Comparison of ENCODE assay signal across 1 cellular context in the genomic region with DNA sequence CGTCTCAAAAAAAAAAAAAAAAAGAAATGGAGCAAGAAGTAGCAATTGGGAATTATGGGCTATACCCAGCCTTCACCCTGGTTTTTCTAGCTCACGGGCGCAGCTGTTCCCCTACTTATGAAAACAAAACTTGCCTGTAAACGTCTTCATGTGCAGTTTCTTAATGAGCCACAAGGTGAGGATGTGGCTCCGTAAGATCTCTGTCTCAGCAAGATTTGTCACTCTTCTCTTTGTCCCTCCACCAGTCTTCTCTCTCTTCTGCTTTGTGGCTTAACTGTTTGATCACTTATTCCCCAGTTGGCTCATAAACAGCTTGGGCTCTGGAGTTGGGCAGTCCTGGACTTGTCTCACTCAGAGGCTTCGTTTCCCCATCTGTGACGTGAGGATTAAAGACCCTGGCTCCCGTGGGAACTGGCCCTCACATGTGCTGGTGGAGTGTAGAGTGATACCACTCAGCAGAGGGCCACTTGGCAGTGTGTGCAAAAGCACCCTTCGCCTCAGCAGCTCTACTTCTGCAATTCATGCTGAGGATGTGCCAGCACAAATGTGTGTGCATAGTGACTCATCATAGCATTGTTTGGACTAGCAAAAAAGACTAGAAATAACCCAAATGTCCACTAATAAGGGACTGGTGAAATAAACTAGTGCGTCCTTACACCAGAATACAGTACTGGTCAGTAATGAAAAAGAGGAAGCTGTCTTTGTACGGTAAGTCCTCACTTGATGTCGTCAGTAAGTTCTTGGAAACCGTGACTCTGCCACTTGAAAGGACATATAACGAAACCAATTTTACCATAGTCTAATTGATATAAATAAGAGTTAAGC.
TF ChIP-seq lines count a peak whose summit lies in the region.

No MANE protein-coding gene starts in this region.

TF ChIP-seq in K562, 482 proteins besides CTCF, POLR2A, EP300 and RAD21 (continued from another document and continues in another):
- TF ChIP-seq, protein P1, sequence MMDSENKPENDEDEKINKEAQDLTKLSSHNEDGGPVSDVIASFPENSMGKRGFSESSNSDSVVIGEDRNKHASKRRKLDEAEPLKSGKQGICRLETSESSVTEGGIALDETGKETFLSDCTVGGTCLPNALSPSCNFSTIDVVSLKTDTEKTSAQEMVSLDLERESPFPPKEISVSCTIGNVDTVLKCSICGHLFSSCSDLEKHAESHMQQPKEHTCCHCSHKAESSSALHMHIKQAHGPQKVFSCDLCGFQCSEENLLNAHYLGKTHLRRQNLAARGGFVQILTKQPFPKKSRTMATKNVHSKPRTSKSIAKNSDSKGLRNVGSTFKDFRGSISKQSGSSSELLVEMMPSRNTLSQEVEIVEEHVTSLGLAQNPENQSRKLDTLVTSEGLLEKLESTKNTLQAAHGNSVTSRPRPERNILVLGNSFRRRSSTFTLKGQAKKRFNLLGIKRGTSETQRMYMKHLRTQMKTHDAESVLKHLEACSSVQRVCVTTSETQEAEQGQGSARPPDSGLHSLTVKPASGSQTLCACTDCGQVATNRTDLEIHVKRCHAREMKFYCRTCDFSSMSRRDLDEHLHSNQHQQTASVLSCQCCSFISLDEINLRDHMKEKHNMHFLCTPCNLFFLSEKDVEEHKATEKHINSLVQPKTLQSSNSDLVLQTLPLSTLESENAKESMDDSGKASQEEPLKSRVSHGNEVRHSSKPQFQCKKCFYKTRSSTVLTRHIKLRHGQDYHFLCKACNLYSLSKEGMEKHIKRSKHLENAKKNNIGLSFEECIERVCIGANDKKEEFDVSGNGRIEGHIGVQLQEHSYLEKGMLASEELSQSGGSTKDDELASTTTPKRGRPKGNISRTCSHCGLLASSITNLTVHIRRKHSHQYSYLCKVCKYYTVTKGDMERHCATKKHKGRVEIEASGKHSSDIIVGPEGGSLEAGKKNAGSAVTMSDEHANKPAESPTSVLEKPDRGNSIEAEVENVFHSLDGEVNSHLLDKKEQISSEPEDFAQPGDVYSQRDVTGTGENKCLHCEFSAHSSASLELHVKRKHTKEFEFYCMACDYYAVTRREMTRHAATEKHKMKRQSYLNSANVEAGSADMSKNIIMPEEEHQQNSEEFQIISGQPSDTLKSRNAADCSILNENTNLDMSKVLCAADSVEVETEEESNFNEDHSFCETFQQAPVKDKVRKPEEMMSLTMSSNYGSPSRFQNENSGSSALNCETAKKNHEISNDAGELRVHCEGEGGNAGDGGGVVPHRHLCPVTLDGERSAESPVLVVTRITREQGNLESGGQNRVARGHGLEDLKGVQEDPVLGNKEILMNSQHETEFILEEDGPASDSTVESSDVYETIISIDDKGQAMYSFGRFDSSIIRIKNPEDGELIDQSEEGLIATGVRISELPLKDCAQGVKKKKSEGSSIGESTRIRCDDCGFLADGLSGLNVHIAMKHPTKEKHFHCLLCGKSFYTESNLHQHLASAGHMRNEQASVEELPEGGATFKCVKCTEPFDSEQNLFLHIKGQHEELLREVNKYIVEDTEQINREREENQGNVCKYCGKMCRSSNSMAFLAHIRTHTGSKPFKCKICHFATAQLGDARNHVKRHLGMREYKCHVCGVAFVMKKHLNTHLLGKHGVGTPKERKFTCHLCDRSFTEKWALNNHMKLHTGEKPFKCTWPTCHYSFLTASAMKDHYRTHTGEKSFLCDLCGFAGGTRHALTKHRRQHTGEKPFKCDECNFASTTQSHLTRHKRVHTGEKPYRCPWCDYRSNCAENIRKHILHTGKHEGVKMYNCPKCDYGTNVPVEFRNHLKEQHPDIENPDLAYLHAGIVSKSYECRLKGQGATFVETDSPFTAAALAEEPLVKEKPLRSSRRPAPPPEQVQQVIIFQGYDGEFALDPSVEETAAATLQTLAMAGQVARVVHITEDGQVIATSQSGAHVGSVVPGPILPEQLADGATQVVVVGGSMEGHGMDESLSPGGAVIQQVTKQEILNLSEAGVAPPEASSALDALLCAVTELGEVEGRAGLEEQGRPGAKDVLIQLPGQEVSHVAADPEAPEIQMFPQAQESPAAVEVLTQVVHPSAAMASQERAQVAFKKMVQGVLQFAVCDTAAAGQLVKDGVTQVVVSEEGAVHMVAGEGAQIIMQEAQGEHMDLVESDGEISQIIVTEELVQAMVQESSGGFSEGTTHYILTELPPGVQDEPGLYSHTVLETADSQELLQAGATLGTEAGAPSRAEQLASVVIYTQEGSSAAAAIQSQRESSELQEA (IDR thresholded peaks at IDR 0.05; ENCODE audit: low read depth) = no peak
- TF ChIP-seq TBL1XR1 (IDR thresholded peaks at IDR 0.05; ENCODE audit: low read length in 2 of 2) = no peak
- no peak for TF ChIP-seq TCF7 (IDR thresholded peaks at IDR 0.05; ENCODE audit: borderline replicate concordance)
- TF ChIP-seq RB1 (IDR thresholded peaks at IDR 0.05; ENCODE audit: low read depth) = no peak
- TF ChIP-seq, protein P2, sequence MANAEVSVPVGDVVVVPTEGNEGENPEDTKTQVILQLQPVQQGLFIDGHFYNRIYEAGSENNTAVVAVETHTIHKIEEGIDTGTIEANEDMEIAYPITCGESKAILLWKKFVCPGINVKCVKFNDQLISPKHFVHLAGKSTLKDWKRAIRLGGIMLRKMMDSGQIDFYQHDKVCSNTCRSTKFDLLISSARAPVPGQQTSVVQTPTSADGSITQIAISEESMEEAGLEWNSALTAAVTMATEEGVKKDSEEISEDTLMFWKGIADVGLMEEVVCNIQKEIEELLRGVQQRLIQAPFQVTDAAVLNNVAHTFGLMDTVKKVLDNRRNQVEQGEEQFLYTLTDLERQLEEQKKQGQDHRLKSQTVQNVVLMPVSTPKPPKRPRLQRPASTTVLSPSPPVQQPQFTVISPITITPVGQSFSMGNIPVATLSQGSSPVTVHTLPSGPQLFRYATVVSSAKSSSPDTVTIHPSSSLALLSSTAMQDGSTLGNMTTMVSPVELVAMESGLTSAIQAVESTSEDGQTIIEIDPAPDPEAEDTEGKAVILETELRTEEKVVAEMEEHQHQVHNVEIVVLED (CRISPR knock-in tag; IDR thresholded peaks at IDR 0.05) = no peak
- TF ChIP-seq HDAC2 (IDR thresholded peaks at IDR 0.05) = no peak; the same call in 1 of the 2 replicates
- TF ChIP-seq, protein P3, sequence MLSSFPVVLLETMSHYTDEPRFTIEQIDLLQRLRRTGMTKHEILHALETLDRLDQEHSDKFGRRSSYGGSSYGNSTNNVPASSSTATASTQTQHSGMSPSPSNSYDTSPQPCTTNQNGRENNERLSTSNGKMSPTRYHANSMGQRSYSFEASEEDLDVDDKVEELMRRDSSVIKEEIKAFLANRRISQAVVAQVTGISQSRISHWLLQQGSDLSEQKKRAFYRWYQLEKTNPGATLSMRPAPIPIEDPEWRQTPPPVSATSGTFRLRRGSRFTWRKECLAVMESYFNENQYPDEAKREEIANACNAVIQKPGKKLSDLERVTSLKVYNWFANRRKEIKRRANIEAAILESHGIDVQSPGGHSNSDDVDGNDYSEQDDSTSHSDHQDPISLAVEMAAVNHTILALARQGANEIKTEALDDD (IDR thresholded peaks at IDR 0.05) = peak; percentile 99
- TF ChIP-seq ZFP36 (IDR thresholded peaks at IDR 0.05; ENCODE audit: low read depth, low read length, partially characterized antibody) = no peak
- TF ChIP-seq, protein P4, sequence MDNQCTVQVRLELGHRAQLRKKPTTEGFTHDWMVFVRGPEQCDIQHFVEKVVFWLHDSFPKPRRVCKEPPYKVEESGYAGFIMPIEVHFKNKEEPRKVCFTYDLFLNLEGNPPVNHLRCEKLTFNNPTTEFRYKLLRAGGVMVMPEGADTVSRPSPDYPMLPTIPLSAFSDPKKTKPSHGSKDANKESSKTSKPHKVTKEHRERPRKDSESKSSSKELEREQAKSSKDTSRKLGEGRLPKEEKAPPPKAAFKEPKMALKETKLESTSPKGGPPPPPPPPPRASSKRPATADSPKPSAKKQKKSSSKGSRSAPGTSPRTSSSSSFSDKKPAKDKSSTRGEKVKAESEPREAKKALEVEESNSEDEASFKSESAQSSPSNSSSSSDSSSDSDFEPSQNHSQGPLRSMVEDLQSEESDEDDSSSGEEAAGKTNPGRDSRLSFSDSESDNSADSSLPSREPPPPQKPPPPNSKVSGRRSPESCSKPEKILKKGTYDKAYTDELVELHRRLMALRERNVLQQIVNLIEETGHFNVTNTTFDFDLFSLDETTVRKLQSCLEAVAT (IDR thresholded peaks at IDR 0.05) = no peak
- TF ChIP-seq, protein P5, sequence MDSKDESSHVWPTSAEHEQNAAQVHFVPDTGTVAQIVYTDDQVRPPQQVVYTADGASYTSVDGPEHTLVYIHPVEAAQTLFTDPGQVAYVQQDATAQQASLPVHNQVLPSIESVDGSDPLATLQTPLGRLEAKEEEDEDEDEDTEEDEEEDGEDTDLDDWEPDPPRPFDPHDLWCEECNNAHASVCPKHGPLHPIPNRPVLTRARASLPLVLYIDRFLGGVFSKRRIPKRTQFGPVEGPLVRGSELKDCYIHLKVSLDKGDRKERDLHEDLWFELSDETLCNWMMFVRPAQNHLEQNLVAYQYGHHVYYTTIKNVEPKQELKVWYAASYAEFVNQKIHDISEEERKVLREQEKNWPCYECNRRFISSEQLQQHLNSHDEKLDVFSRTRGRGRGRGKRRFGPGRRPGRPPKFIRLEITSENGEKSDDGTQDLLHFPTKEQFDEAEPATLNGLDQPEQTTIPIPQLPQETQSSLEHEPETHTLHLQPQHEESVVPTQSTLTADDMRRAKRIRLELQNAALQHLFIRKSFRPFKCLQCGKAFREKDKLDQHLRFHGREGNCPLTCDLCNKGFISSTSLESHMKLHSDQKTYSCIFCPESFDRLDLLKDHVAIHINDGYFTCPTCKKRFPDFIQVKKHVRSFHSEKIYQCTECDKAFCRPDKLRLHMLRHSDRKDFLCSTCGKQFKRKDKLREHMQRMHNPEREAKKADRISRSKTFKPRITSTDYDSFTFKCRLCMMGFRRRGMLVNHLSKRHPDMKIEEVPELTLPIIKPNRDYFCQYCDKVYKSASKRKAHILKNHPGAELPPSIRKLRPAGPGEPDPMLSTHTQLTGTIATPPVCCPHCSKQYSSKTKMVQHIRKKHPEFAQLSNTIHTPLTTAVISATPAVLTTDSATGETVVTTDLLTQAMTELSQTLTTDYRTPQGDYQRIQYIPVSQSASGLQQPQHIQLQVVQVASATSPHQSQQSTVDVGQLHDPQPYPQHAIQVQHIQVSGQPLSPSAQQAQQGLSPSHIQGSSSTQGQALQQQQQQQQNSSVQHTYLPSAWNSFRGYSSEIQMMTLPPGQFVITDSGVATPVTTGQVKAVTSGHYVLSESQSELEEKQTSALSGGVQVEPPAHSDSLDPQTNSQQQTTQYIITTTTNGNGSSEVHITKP (IDR thresholded peaks at IDR 0.05; ENCODE audit: partially characterized antibody) = peak; percentile 7
- peak; percentile 24 to 42; a peak in 2 of 4 replicates for TF ChIP-seq NRF1 (conservative IDR thresholded peaks at IDR 0.05 in 1 of 2, IDR thresholded peaks at IDR 0.05 in 1 of 2)
- TF ChIP-seq, protein P6, sequence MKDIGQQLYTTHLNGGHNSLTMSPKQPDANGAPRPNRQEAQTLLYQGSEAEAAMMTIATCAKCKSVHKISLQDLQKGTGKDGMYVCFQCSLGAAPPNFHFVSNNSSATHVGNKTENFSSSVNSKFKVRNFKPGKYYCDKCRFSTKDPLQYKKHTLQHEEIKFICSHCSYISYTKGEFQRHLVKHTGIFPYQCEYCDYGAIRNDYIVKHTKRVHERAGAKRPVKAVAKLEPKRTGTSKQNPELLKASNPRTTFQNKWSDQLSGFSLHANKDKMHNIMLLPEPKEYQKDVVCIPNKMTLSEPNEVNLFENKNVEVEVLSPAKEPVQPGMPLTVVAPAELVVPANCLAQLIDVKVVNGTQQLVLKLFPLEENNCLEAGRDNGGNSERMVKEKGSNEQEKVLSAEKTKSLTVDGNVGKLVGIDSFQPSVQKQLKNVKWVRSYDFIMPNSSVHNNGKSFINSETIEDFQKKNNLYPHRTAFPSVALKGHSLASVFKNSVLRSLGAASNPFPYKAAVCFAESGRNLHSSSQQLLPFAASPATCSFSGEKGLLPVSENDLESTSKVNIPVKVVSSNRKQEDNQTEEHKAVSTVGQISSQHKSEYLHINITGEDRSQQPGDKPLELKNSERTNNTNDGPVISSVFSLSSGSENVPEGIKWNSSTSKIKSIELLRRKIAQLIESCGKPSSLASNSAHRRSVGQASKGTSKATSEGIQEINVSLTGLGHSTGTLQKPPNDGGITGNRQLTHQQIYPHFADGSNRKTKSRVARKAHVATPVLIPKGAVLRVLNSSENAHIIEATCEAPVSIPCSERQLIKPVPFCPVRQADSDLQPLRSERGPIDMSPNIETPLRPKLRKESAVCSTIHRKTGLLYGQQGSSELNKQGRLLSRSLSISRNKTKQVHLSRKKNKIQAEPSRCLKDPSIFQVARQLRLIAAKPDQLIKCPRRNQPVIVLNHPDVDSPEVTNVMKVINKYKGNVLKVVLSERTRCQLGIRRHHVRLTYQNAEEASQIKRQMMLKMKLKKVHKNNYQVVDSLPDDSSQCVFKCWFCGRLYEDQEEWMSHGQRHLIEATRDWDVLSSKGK (CRISPR knock-in tag; IDR thresholded peaks at IDR 0.05) = no peak
- no peak for TF ChIP-seq MCM2 (IDR thresholded peaks at IDR 0.05; ENCODE audit: low read depth)
- peak; percentile 86 for TF ChIP-seq BACH1 (tag; IDR thresholded peaks at IDR 0.05)
- no peak for TF ChIP-seq HNRNPL (IDR thresholded peaks at IDR 0.05; ENCODE audit: low read depth, low read length)
- no peak for TF ChIP-seq XRCC5 (IDR thresholded peaks at IDR 0.05; ENCODE audit: low read depth, low read length)
- no peak for TF ChIP-seq NFXL1 (CRISPR knock-in tag; IDR thresholded peaks at IDR 0.05)
- no peak for TF ChIP-seq CBFB (CRISPR knock-in tag; IDR thresholded peaks at IDR 0.05)
- TF ChIP-seq, protein P7, sequence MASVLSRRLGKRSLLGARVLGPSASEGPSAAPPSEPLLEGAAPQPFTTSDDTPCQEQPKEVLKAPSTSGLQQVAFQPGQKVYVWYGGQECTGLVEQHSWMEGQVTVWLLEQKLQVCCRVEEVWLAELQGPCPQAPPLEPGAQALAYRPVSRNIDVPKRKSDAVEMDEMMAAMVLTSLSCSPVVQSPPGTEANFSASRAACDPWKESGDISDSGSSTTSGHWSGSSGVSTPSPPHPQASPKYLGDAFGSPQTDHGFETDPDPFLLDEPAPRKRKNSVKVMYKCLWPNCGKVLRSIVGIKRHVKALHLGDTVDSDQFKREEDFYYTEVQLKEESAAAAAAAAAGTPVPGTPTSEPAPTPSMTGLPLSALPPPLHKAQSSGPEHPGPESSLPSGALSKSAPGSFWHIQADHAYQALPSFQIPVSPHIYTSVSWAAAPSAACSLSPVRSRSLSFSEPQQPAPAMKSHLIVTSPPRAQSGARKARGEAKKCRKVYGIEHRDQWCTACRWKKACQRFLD (CRISPR knock-in tag; IDR thresholded peaks at IDR 0.05) = peak; percentile 44; the same call in 1 of the 2 replicates
- peak; percentile 64 for TF ChIP-seq KDM5B (IDR thresholded peaks at IDR 0.05; ENCODE audit: insufficient replicate concordance, low read depth, low read length)
- no peak for TF ChIP-seq HIVEP1 (CRISPR knock-in tag; IDR thresholded peaks at IDR 0.05)
- TF ChIP-seq SETDB1 (IDR thresholded peaks at IDR 0.05; ENCODE audit: low read length) = no peak
- TF ChIP-seq RCOR1 (IDR thresholded peaks at IDR 0.05; ENCODE audit: borderline replicate concordance in 1 of 2, low read depth in 2 of 2, low read length in 2 of 2) = no peak
- TF ChIP-seq HDAC8 (tag; IDR thresholded peaks at IDR 0.05) = no peak
- TF ChIP-seq ZNF76 (CRISPR knock-in tag; IDR thresholded peaks at IDR 0.05; ENCODE audit: borderline replicate concordance) = no peak
- TF ChIP-seq BRF1 (IDR thresholded peaks at IDR 0.05; ENCODE audit: borderline replicate concordance, extremely low read depth, insufficient read length) = no peak
- no peak for TF ChIP-seq RFX7 (CRISPR knock-in tag; IDR thresholded peaks at IDR 0.05)
- TF ChIP-seq, protein P8, sequence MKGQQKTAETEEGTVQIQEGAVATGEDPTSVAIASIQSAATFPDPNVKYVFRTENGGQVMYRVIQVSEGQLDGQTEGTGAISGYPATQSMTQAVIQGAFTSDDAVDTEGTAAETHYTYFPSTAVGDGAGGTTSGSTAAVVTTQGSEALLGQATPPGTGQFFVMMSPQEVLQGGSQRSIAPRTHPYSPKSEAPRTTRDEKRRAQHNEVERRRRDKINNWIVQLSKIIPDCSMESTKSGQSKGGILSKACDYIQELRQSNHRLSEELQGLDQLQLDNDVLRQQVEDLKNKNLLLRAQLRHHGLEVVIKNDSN (CRISPR knock-in tag; IDR thresholded peaks at IDR 0.05) = no peak
- peak; percentile 78 for TF ChIP-seq KLF16 (IDR thresholded peaks at IDR 0.05)
